ENCODE assay signal across 8 cellular contexts in genomic region chr12:95216704-95217376, GRCh38. TPM values are rescaled to one million over a fixed set of nuclear protein-coding genes. Genes with fewer than 3 reads are reported as not detected.
DNase-seq lines count a peak whose midpoint lies in the region; ATAC-seq and TF ChIP-seq lines count a peak whose summit lies in the region.

No MANE protein-coding gene starts in this region.

- TF ChIP-seq CTCF in mammary epithelial cell (conservative IDR thresholded peaks at IDR 0.05 in 1 of 2, IDR thresholded peaks at IDR 0.05 in 1 of 2; ENCODE audit: extremely low read depth in 1 of 2, insufficient read depth in 1 of 2, low read depth in 1 of 2, low read length in 2 of 2) (no peak), liver (IDR thresholded peaks at IDR 0.05; ENCODE audit: low read depth, low read length, missing input control) (no peak)

- TF ChIP-seq RAD21 in liver (IDR thresholded peaks at IDR 0.05), result no peak

- H3K36me3 Mint-ChIP-seq in activated T-cell treated with anti-CD3 and anti-CD28 coated beads, Interleukin-2, amount 50 U/mL, for 72 hours (ENCODE audit: insufficient read depth in 2 of 2), result peaks cover 2 to 4% of the 10 kb centered on the region in 2 donors

- peak overlapping the region; percentile 56 for H2AFZ ChIP-seq in mammary epithelial cell (ENCODE audit: low read depth, low read length)

- no peaks in the 10 kb centered on the region for H3K9me3 Mint-ChIP-seq in activated T-cell treated with anti-CD3 and anti-CD28 coated beads, Interleukin-2, amount 50 U/mL, for 72 hours

- H3K27ac Mint-ChIP-seq in activated T-cell treated with anti-CD3 and anti-CD28 coated beads, Interleukin-2, amount 50 U/mL, for 72 hours, result peak overlapping the region; percentile 69

- ATAC-seq in activated T-cell treated with anti-CD3 and anti-CD28 coated beads, Interleukin-2, amount 50 U/mL, for 72 hours (replicated peaks in 1 of 2), result peak; percentile 31 to 33
- ATAC-seq in HG02678 (IDR thresholded peaks at IDR 0.05; ENCODE audit: unreplicated experiment), result peak; percentile 27

- 2% methylated on average over 17 of the region's 45 CpGs for WGBS in mammary epithelial cell (ENCODE audit: low coverage, missing lambda C conversion rate)
- WGBS in liver, result under 1% methylated on average over 45 of the region's 45 CpGs
- under 1% methylated on average over 45 of the region's 45 CpGs for WGBS in thymus

- H3K4me3 Mint-ChIP-seq in activated T-cell treated with anti-CD3 and anti-CD28 coated beads, Interleukin-2, amount 50 U/mL, for 72 hours, result peak overlapping the region; percentile 87 to 95

- CTCF ChIA-PET in mammary epithelial cell (lab: Charles Lee; ENCODE audit: low non-redundant PET), result interaction anchor here (0.6 to 0.8 kb wide), 2 partner anchors 143 to 144 kb away, joined by 3 to 6 read pairs; partner anchors contain the start of gene NR2C1

- peak overlapping the region; percentile 93 for H3K9ac ChIP-seq in mammary epithelial cell (ENCODE audit: insufficient read depth, low read length)
- H3K9ac ChIP-seq in liver (ENCODE audit: low read depth in 1 of 2, low read length in 2 of 2), result peak overlapping the region; percentile 82 to 87

- dilution Hi-C loops in mammary epithelial cell (cut with HindIII; ENCODE audit: low sequenced_read_pairs), result loop anchor here (5.0 kb wide), 2 partner anchors 45 to 100 kb away; no protein-coding TSS in a partner anchor

- peaks cover 7% of the 10 kb centered on the region for H3K27me3 Mint-ChIP-seq in activated T-cell treated with anti-CD3 and anti-CD28 coated beads, Interleukin-2, amount 50 U/mL, for 72 hours (ENCODE audit: low read depth)

- H3K4me1 ChIP-seq in mammary epithelial cell (ENCODE audit: insufficient read depth, low read length) (peaks cover 20% of the 10 kb centered on the region), liver (ENCODE audit: control insufficient read depth in 4 of 4, insufficient read depth in 4 of 4, low read length in 3 of 4) (peaks cover 3 to 18% (median 9%) of the 10 kb centered on the region in 4 donors), thymus (ENCODE audit: control insufficient read depth, insufficient read depth, low read length) (peaks cover 3% of the 10 kb centered on the region)

- H3K27me3 ChIP-seq in mammary epithelial cell (ENCODE audit: insufficient read depth, low read length), result no peaks in the 10 kb centered on the region
- no peaks in the 10 kb centered on the region for H3K27me3 ChIP-seq in liver (ENCODE audit: control insufficient read depth in 4 of 4, insufficient read depth in 4 of 4, low read length in 3 of 4)
- H3K27me3 ChIP-seq in thymus (ENCODE audit: control insufficient read depth, insufficient read depth), result no peaks in the 10 kb centered on the region

- no peak for DNase-seq in activated T-cell treated with anti-CD3 and anti-CD28 coated beads, Interleukin-2, amount 50 U/mL, for 72 hours
- no peak for DNase-seq in activated T-cell treated with anti-CD3 and anti-CD28 coated beads for 4 hours
- DNase-seq in NCI-H2171 (lab: John Stamatoyannopoulos, UW), result peak; percentile 42
- DNase-seq in mammary epithelial cell, result peak; percentile 54
- DNase-seq in stimulated activated CD4-positive, alpha-beta T cell treated with anti-CD3 and anti-CD28 coated beads, Interleukin-2, amount 100 ng/mL, for 48 hours, result no peak

- peak overlapping the region; percentile 66 to 79 (median 72) for H3K4me3 ChIP-seq in mammary epithelial cell (replicated peaks in 1 of 3; ENCODE audit: insufficient read depth in 1 of 3, low read depth in 2 of 3, low read length in 3 of 3)
- peak overlapping the region; percentile 92 to 96 (median 93) for H3K4me3 ChIP-seq in liver (ENCODE audit: low read depth in 1 of 3, low read length in 3 of 3)
- H3K4me3 ChIP-seq in thymus (ENCODE audit: low read length), result peak overlapping the region; percentile 54

- intact Hi-C loops in mammary epithelial cell (cut with micrococcal nuclease), result loop anchor here (1.0 to 5.0 kb wide), 7 partner anchors 13 to 315 kb away; partner anchors contain the start of gene METAP2

- peaks cover 46% of the 10 kb centered on the region for H3K4me1 Mint-ChIP-seq in activated T-cell treated with anti-CD3 and anti-CD28 coated beads, Interleukin-2, amount 50 U/mL, for 72 hours (ENCODE audit: low read depth)

- H3K4me2 ChIP-seq in mammary epithelial cell (ENCODE audit: insufficient read depth, low read depth, low read length), result peak overlapping the region; percentile 96

- no peaks in the 10 kb centered on the region for H4K20me1 ChIP-seq in mammary epithelial cell (ENCODE audit: insufficient read depth, low read length)

- H3K36me3 ChIP-seq in mammary epithelial cell (ENCODE audit: insufficient read depth, low read length), result no peaks in the 10 kb centered on the region
- no peaks in the 10 kb centered on the region for H3K36me3 ChIP-seq in liver (ENCODE audit: control insufficient read depth in 4 of 4, insufficient read depth in 3 of 4, low read depth in 1 of 4, low read length in 3 of 4)
- no peaks in the 10 kb centered on the region for H3K36me3 ChIP-seq in thymus (ENCODE audit: control insufficient read depth, insufficient read depth)

- no TSS peak for BruUV-seq in mammary epithelial cell (replicated peaks; lab: Mats Ljungman, UMichigan)

- peaks cover 93% of the 10 kb centered on the region for H3K79me2 ChIP-seq in mammary epithelial cell (ENCODE audit: insufficient read depth, low read length)

- H3K27ac ChIP-seq in mammary epithelial cell (ENCODE audit: insufficient read depth, low read depth, low read length), result peak overlapping the region; percentile 93
- H3K27ac ChIP-seq in liver (ENCODE audit: low read depth in 1 of 2, low read length in 2 of 2), result peak overlapping the region; percentile 92 to 98
- peak overlapping the region; percentile 90 for H3K27ac ChIP-seq in thymus (ENCODE audit: low read depth)

- H3K9me3 ChIP-seq in mammary epithelial cell (replicated peaks; ENCODE audit: insufficient read depth, low read length) (no peaks in the 10 kb centered on the region), liver (ENCODE audit: control insufficient read depth in 4 of 4, low read length in 3 of 4) (no peaks in the 10 kb centered on the region), thymus (ENCODE audit: control insufficient read depth) (no peaks in the 10 kb centered on the region)

- in situ Hi-C loops in mammary epithelial cell (cut with MboI; ENCODE audit: low sequenced_read_pairs in 2 of 2), result loop anchor here in 1 of 2 donors (5.0 kb wide), 1 partner anchor 100 kb away; no protein-coding TSS in a partner anchor

TF ChIP-seq in liver, 16 proteins besides CTCF, POLR2A, EP300 and RAD21 (continues in another document):
- no peak for TF ChIP-seq ZBTB33 (IDR thresholded peaks at IDR 0.05)
- no peak for TF ChIP-seq SP1 (IDR thresholded peaks at IDR 0.05)
- TF ChIP-seq NR2F2 (IDR thresholded peaks at IDR 0.05), result no peak
- TF ChIP-seq FOXA1 (IDR thresholded peaks at IDR 0.05), result no peak
- TF ChIP-seq TAF1 (conservative IDR thresholded peaks at IDR 0.05), result peak; percentile 43
- TF ChIP-seq HNF4A (conservative IDR thresholded peaks at IDR 0.05), result peak in 1 of 2 donors; percentile 11
- TF ChIP-seq MAX (IDR thresholded peaks at IDR 0.05), result peak; percentile 22
- no peak for TF ChIP-seq YY1 (IDR thresholded peaks at IDR 0.05)
- TF ChIP-seq JUND (IDR thresholded peaks at IDR 0.05), result no peak
- no peak for TF ChIP-seq ATF3 (IDR thresholded peaks at IDR 0.05)
- TF ChIP-seq RXRA (IDR thresholded peaks at IDR 0.05), result peak in 1 of 2 donors; percentile 35

RNA-seq across cellular contexts. Expression of gene FGD6, which starts 0.4 kb away (rescaled TPM):
- 1 to 10 TPM; 1.2 to 2.0 TPM for total RNA-seq in activated T-cell treated with anti-CD3 and anti-CD28 coated beads, Interleukin-2, amount 50 U/mL, for 72 hours
- total RNA-seq in mammary epithelial cell (10 to 100 TPM; 39.3 to 55.6 TPM), liver (1 to 10 TPM; 2.9 to 6.9 TPM)
- polyA plus RNA-seq in mammary epithelial cell (16.4 TPM), liver (1 to 10 TPM in 1 of 2 donors, under 1 TPM in 1; 0.54 to 1.8 TPM), thymus (2.3 TPM)
- polyA minus RNA-seq in mammary epithelial cell, result 46.3 TPM

RNA-seq across cellular contexts. Expression of gene VEZT, which starts 0.8 kb away (rescaled TPM):
- total RNA-seq in activated T-cell treated with anti-CD3 and anti-CD28 coated beads, Interleukin-2, amount 50 U/mL, for 72 hours, result 10 to 100 TPM; 49.0 to 61.5 TPM
- total RNA-seq in mammary epithelial cell, result 100 to 1,000 TPM; 113 to 133 TPM
- polyA plus RNA-seq in mammary epithelial cell, result 66.2 TPM
- 73.7 TPM for polyA minus RNA-seq in mammary epithelial cell
- total RNA-seq in liver, result 10 to 100 TPM; 25.3 to 47.4 TPM
- 10 to 100 TPM; 13.7 to 18.6 TPM for polyA plus RNA-seq in liver
- polyA plus RNA-seq in thymus, result 51.4 TPM

Comparison
In these comparisons a context has a peak if more than half of its experiments do, and no peak if none do; other contexts are left out.
1. DNase-seq: peak in NCI-H2171 (single experiment) and mammary epithelial cell (single experiment); none in activated T-cell treated with anti-CD3 and anti-CD28 coated beads, Interleukin-2, amount 50 U/mL, for 72 hours (0 of 2), activated T-cell treated with anti-CD3 and anti-CD28 coated beads for 4 hours (single experiment) and stimulated activated CD4-positive, alpha-beta T cell treated with anti-CD3 and anti-CD28 coated beads, Interleukin-2, amount 100 ng/mL, for 48 hours (0 of 2).
2. RNA of gene FGD6, which starts 0.4 kb away (total RNA-seq): 39.3 to 55.6 TPM in mammary epithelial cell; 2.9 to 6.9 TPM in liver and 1.2 to 2.0 TPM in activated T-cell treated with anti-CD3 and anti-CD28 coated beads, Interleukin-2, amount 50 U/mL, for 72 hours; every median in the first group is over 4 times any median in the second.
3. Peak in every context shown above with its lines, with median percentiles within 50 percentile points of each other: H3K27ac ChIP-seq and H3K4me3 ChIP-seq.